17 cellular contexts compared by ENCODE assay signal in genomic region chr15:83444936-83445335, GRCh38. TPM values are rescaled to one million over a fixed set of nuclear protein-coding genes. Genes with fewer than 3 reads are reported as not detected.
DNase-seq lines count a peak whose midpoint lies in the region; ATAC-seq, FAIRE-seq and TF ChIP-seq lines count a peak whose summit lies in the region.
"Had no signal": no experiment of that assay in that cellular context is flagged by ENCODE, and none has a peak within 500 bp of the region (broad histone marks: within the 10 kb centered on the region; RNA-seq: fewer than 3 reads in every experiment).

No MANE protein-coding gene starts in this region.

- no peak for FAIRE-seq in frontal cortex (lab: Jason Lieb, UNC)
- FAIRE-seq: A204.1, GM12878, GM18507 had no signal

- no peak for TF ChIP-seq CTCF in lower lobe of right lung (IDR thresholded peaks at IDR 0.05)

- H3K4me3 ChIP-seq in lower lobe of right lung, result no peak overlapping the region
- H3K4me3 ChIP-seq: GM12878, GM23248 had no signal

- in situ Hi-C loops in SK-MEL-5 (cut with HindIII; ENCODE audit: low pct_unique_long_range_greater_than_20kb, low sequenced_read_pairs), result no loop called here

- no peak overlapping the region for H3K4me3 Mint-ChIP-seq in T-helper 17 cell
- H3K4me3 Mint-ChIP-seq: CD8-positive, alpha-beta T cell had no signal

- peaks cover 7% of the 10 kb centered on the region for H3K4me1 ChIP-seq in lower lobe of right lung

- intact Hi-C loops in lower lobe of right lung (cut with DNase I), result no loop called here

- peaks cover 7% of the 10 kb centered on the region for H3K4me1 Mint-ChIP-seq in T-helper 17 cell

- H3K36me3 ChIP-seq in lower lobe of right lung, result no peaks in the 10 kb centered on the region

- no peaks in the 10 kb centered on the region for H3K9me3 ChIP-seq in T-helper 17 cell (ENCODE audit: control insufficient read depth, low read length, poor library complexity, severe bottlenecking)
- H3K9me3 ChIP-seq in lower lobe of right lung, result no peaks in the 10 kb centered on the region

- H3K27ac ChIP-seq in angular gyrus (ENCODE audit: low read depth, low read length) (peak overlapping the region; percentile 45), substantia nigra (ENCODE audit: low read depth, low read length, poor library complexity, severe bottlenecking) (peak overlapping the region; percentile 71), lower lobe of right lung (no peak overlapping the region)
- H3K27ac ChIP-seq: GM23248 had no signal

- ATAC-seq in T-helper 17 cell, result no peak
- ATAC-seq in lower lobe of right lung, result no peak
- ATAC-seq: CD8-positive, alpha-beta T cell; GM12878 had no signal

- peaks cover 66% of the 10 kb centered on the region for H3K27me3 Mint-ChIP-seq in T-helper 17 cell

- H3K36me3 Mint-ChIP-seq in T-helper 17 cell (ENCODE audit: low read depth), result no peaks in the 10 kb centered on the region
- H3K36me3 Mint-ChIP-seq: CD14-positive monocyte; CD8-positive, alpha-beta T cell had no signal

- H3K27ac Mint-ChIP-seq in T-helper 17 cell, result no peak overlapping the region
- H3K27ac Mint-ChIP-seq: CD14-positive monocyte; CD8-positive, alpha-beta T cell had no signal

- peak; percentile 23 for DNase-seq in SK-MEL-5 (ENCODE audit: low read depth, low spot score)
- DNase-seq in medulla oblongata (ENCODE audit: extremely low spot score), result peak; percentile 49
- DNase-seq in substantia nigra (lab: John Stamatoyannopoulos, UW), result peak in 13 of 49 donors; percentile 10 to 74 (median 26)
- no peak for DNase-seq in T-helper 17 cell
- DNase-seq in lower lobe of right lung, result no peak
- DNase-seq in frontal cortex (ENCODE audit: low spot score in 2 of 2), result no peak
- DNase-seq: CD8-positive, alpha-beta T cell; COR-L47; GM23248; H7 had no signal

- peaks cover 29% of the 10 kb centered on the region for H3K27me3 ChIP-seq in lower lobe of right lung (ENCODE audit: low read depth)

RNA-seq across cellular contexts. Expression of gene SH3GL3, which starts 2.2 kb away (rescaled TPM):
- total RNA-seq in SK-MEL-5 (2014; rRNA removed; shearing (Covaris generic)), result not detected in 2 replicates
- polyA plus RNA-seq in SK-MEL-5 (2015; cell fraction: cytosol; rRNA removed), result not detected in 2 replicates
- 0.52 TPM in 1 of 2 replicates, not detected in the other for polyA plus RNA-seq in SK-MEL-5 (2015; cell fraction: nucleus; rRNA removed)
- total RNA-seq in T-helper 17 cell, result under 1 TPM in 1 of 2 donors, not detected in 1; 0.34 TPM
- 2.6 TPM for total RNA-seq in lower lobe of right lung
- total RNA-seq in frontal cortex, result 187 TPM
- total RNA-seq: CD8-positive, alpha-beta T cell; G401; GM12878; GM23248 had no signal
- polyA plus RNA-seq: BJ, CD14-positive monocyte, GM12878 had no signal

Comparison
In these comparisons a context has a peak if more than half of its experiments do, and no peak if none do; other contexts are left out.
1. DNase-seq: peak in SK-MEL-5 (single experiment) and medulla oblongata (single experiment); none in T-helper 17 cell (0 of 3), lower lobe of right lung (single experiment) and frontal cortex (0 of 2).
2. RNA of gene SH3GL3, which starts 2.2 kb away (total RNA-seq): 187 TPM in frontal cortex (single experiment); 2.6 TPM in lower lobe of right lung (single experiment), 0.34 TPM in T-helper 17 cell and not detected in SK-MEL-5; every median in the first group is over 10 times any median in the second.